In the genomic region with DNA sequence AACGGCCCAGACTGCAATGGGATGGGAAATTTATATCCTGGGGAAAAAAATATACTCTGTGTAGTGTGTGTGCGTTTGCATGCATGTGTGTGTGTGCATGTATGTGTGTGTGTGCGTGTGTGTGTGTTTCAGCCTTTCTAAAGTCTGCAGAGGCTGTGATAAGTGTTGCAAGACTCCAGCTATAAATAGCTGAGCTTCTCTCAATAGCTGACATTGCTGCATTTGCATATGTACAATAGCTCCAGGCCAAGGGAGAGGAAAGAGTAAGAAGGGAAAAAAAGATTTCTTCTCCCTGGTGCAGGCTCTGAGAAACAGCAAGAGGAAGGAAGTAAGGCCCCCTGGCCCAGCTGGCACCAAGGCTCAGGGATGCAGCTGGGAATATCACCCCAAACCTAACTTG, we compare ENCODE assay signal across 10 cellular contexts.
DNase-seq lines count a peak whose midpoint lies in the region; ATAC-seq and TF ChIP-seq lines count a peak whose summit lies in the region.
"Had no signal": no experiment of that assay in that cellular context is flagged by ENCODE, and none has a peak within 500 bp of the region (broad histone marks: within the 10 kb centered on the region; RNA-seq: fewer than 3 reads in every experiment).

No MANE protein-coding gene starts in this region.

- H3K79me2 ChIP-seq in smooth muscle cell (ENCODE audit: low read depth): no peaks in the 10 kb centered on the region

- no peak overlapping the region for H2AFZ ChIP-seq in smooth muscle cell (ENCODE audit: low read depth)

- H3K36me3 Mint-ChIP-seq in HFFc6 (ENCODE audit: low read depth): no peaks in the 10 kb centered on the region

- peak; percentile 70 to 82 for ATAC-seq in left cardiac atrium

- peaks cover 8% of the 10 kb centered on the region; the same call in 1 of the 2 replicates for H3K4me1 Mint-ChIP-seq in HFFc6 (ENCODE audit: low read depth)

- no peak overlapping the region for H3K27ac ChIP-seq in smooth muscle cell (ENCODE audit: low read depth)

- H3K4me3 Mint-ChIP-seq in HFFc6: no peak overlapping the region
- H3K4me3 Mint-ChIP-seq: neural crest cell had no signal

- no peak overlapping the region for H3K4me3 ChIP-seq in astrocyte of the spinal cord (ENCODE audit: low read depth, low read length)
- H3K4me3 ChIP-seq in smooth muscle cell: no peak overlapping the region

- no peaks in the 10 kb centered on the region for H3K36me3 ChIP-seq in smooth muscle cell (ENCODE audit: low read depth)

- no peak for TF ChIP-seq CTCF in HFFc6 (IDR thresholded peaks at IDR 0.05)
- no peak for TF ChIP-seq CTCF in astrocyte of the spinal cord (IDR thresholded peaks at IDR 0.05; ENCODE audit: low read depth, low read length)
- no peak for TF ChIP-seq CTCF in smooth muscle cell (IDR thresholded peaks at IDR 0.05; ENCODE audit: borderline replicate concordance, insufficient read depth, poor library complexity, severe bottlenecking)

- peak overlapping the region; percentile 40 for H3K4me2 ChIP-seq in smooth muscle cell

- peaks cover 44% of the 10 kb centered on the region for H3K27me3 Mint-ChIP-seq in HFFc6 (ENCODE audit: insufficient read depth)

- H3K4me1 ChIP-seq in smooth muscle cell (ENCODE audit: low read depth): no peaks in the 10 kb centered on the region

- peaks cover 20% of the 10 kb centered on the region for H3K27me3 ChIP-seq in smooth muscle cell (ENCODE audit: low read depth)

- H3K9me3 Mint-ChIP-seq in HFFc6: no peaks in the 10 kb centered on the region

- H3K27ac Mint-ChIP-seq in HFFc6: no peak overlapping the region

- no peak overlapping the region for H3K9ac ChIP-seq in smooth muscle cell (ENCODE audit: low read depth)

- no peaks in the 10 kb centered on the region for H3F3A ChIP-seq in smooth muscle cell (ENCODE audit: low read depth)

- DNase-seq in HFFc6 (peak; percentile 70), astrocyte of the spinal cord (ENCODE audit: low read depth, low spot score) (peak; percentile 48), left cardiac atrium (no peak), smooth muscle cell (lab: John Stamatoyannopoulos, UW; ENCODE audit: unreplicated experiment) (no peak), CD1c-positive myeloid dendritic cell (ENCODE audit: extremely low spot score) (no peak), NAMALWA (ENCODE audit: low spot score) (no peak), NCI-H524 treated with DMSO at 0.1 percent for 48 hours (lab: John Stamatoyannopoulos, UW) (no peak)
- no peak for DNase-seq in stimulated activated CD8-positive, alpha-beta memory T cell treated with anti-CD3 and anti-CD28 coated beads, Interleukin-4, amount 100 ng/mL, for 48 hours
- DNase-seq: GF-D8 had no signal

- H3K9me3 ChIP-seq in smooth muscle cell (replicated peaks; ENCODE audit: low read depth): no peaks in the 10 kb centered on the region

- in situ Hi-C loops in astrocyte of the spinal cord (cut with HindIII; ENCODE audit: low sequenced_read_pairs): no loop called here

- H4K20me1 ChIP-seq in smooth muscle cell (ENCODE audit: low read depth): no peaks in the 10 kb centered on the region

- 60% methylated on average over 3 of the region's 3 CpGs for WGBS in smooth muscle cell (ENCODE audit: low lambda C conversion rate)

- intact Hi-C loops in left cardiac atrium (cut with DNase I): no loop called here

Comparison
In these comparisons a context has a peak if more than half of its experiments do, and no peak if none do; other contexts are left out.
1. DNase-seq: peak in HFFc6 (single experiment) and astrocyte of the spinal cord (single experiment); none in left cardiac atrium (single experiment), smooth muscle cell (single experiment), CD1c-positive myeloid dendritic cell (single experiment), NAMALWA (single experiment), stimulated activated CD8-positive, alpha-beta memory T cell treated with anti-CD3 and anti-CD28 coated beads, Interleukin-4, amount 100 ng/mL, for 48 hours (single experiment) and NCI-H524 treated with DMSO at 0.1 percent for 48 hours (single experiment).